In the genomic region with DNA sequence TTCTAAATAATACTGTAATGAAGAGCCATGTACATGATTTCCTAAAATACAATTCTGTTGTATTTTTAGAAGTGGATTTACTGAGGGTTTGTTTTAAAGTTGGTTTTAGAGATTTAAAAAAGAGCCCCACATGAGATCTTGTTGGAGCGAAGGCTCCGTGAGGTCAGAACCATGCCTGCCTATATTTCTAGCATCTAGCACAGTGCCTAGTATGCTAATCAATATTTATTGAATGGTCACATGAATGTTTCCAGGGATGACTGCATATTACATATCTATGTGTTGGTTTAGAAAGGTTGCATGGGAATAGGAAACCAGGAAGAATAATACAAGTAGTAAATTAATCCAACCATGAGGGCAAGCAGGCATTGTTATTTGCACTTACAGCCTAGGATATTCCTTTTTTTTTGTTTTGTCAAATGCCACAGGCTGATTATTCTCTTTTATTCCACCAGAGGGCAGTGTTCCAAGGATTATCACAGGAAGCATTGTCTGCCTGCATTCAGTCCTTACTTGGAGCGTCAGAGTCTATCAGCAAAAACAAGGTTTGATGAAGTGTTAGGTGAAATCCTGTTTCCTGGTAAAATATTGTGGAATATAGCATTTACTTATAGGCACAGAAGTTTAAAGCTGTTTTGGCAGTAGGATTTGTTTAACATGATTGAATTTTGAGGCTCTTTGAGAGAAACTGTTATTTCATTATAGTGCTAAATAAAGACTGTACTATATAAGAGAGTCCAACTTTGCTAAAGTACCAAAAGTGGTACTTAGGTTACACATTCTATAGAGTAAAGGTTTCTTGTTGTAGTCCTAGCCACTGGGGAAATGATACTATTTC, we compare ENCODE assay signal across 8 cellular contexts. TPM values are rescaled to one million over a fixed set of nuclear protein-coding genes. Genes with fewer than 3 reads are reported as not detected.
A peak's percentile ranks its signal among the peaks of the same experiment; 100 is the strongest.
DNase-seq lines count a peak whose midpoint lies in the region; ATAC-seq, FAIRE-seq and TF ChIP-seq lines count a peak whose summit lies in the region.

No MANE protein-coding gene starts in this region.

- peak; percentile 68 to 82; a peak in 5 of 6 replicates for ATAC-seq in A549
- ATAC-seq in left lobe of liver = peak; percentile 91
- ATAC-seq in GM21619 (IDR thresholded peaks at IDR 0.05; ENCODE audit: unreplicated experiment) = no peak

- TF ChIP-seq RAD21 in A549 (conservative IDR thresholded peaks at IDR 0.05 in 1 of 2, IDR thresholded peaks at IDR 0.05 in 1 of 2) = peak; percentile 50 to 51; a peak in 4 of 5 replicates

- TF ChIP-seq POLR2A in A549 (IDR thresholded peaks at IDR 0.05; ENCODE audit: low read length) = no peak

- peaks cover 57 to 79% (median 58%) of the 10 kb centered on the region in 3 donors for H3K36me3 ChIP-seq in tibial artery

- intact Hi-C loops in tibial artery (cut with DNase I; ENCODE audit: low total_unique reads) = no loop called here

- 77% methylated on average over 3 of the region's 3 CpGs for WGBS in A549 (ENCODE audit: missing lambda C conversion rate)

- no peaks in the 10 kb centered on the region for H3K27me3 ChIP-seq in tibial artery

- DNase-seq in A549 (ENCODE audit: low read depth in 1 of 2, low spot score in 1 of 2) = peak; percentile 30 to 64
- peak; percentile 84 for DNase-seq in ELR (ENCODE audit: low read depth)
- DNase-seq in M059J (ENCODE audit: low read depth) = peak; percentile 75
- peak; percentile 52 for DNase-seq in RPMI8226
- DNase-seq in cerebellum (ENCODE audit: low spot score) = peak; percentile 49
- no peak for DNase-seq in left lobe of liver (ENCODE audit: low spot score)
- DNase-seq in tibial artery = no peak

- H3K27ac ChIP-seq in A549 (no peak overlapping the region), tibial artery (no peak overlapping the region)

- H3K4me1 ChIP-seq in A549 (no peaks in the 10 kb centered on the region), tibial artery (no peaks in the 10 kb centered on the region)

- CTCF ChIA-PET in A549 (lab: Yijun Ruan, JAX) = interaction anchor here (0.6 to 1.0 kb wide), 8 partner anchors 8 to 498 kb away, joined by 3 to 6 read pairs (median 4); no protein-coding TSS in a partner anchor

- no peak overlapping the region for H3K4me2 ChIP-seq in A549

- H3K4me3 ChIP-seq in A549 (no peak overlapping the region), tibial artery (no peak overlapping the region)

- TF ChIP-seq EP300 in A549 (IDR thresholded peaks at IDR 0.05) = no peak

- no peaks in the 10 kb centered on the region for H3K9me3 ChIP-seq in A549
- no peaks in the 10 kb centered on the region for H3K9me3 ChIP-seq in tibial artery

- TF ChIP-seq CTCF in A549 (IDR thresholded peaks at IDR 0.05) (peak; percentile 59), tibial artery (IDR thresholded peaks at IDR 0.05) (peak; percentile 77 to 92)

- POLR2A ChIA-PET in A549 (lab: Yijun Ruan, JAX) = no interaction called here

- FAIRE-seq in A549 (lab: Jason Lieb, UNC) = peak; percentile 74

TF ChIP-seq in A549, 52 proteins besides CTCF, POLR2A, EP300 and RAD21:
- TF ChIP-seq ZNF302 (CRISPR knock-in tag; IDR thresholded peaks at IDR 0.05) (no peak), CBX8 (IDR thresholded peaks at IDR 0.05) (no peak), SMC3 (IDR thresholded peaks at IDR 0.05) (peak; percentile 49)
TF ChIP-seq in A549: peak in this region for 1.

RNA-seq across cellular contexts. Expression of a gene that starts 46.8 kb away (rescaled TPM):
- 20.0 and 23.3 TPM in 2 replicates for polyA plus RNA-seq in A549 (2011; rRNA removed)
- 12.9 and 13.6 TPM in 2 replicates for polyA plus RNA-seq in A549 (2012; cell fraction: cytosol; rRNA removed)
- polyA plus RNA-seq in A549 (2012; cell fraction: nucleus; rRNA removed) = 17.9 and 18.4 TPM in 2 replicates
- polyA plus RNA-seq in A549 (2017; fragmentation: RNase III; extraction: RNeasy Plus Mini Kit Qiagen cat#74134 plus additional on column Dnase treatment) = 8.2 to 9.1 TPM (median 9.0 TPM) in 3 replicates
- polyA minus RNA-seq in A549 (2011; rRNA and poly(A)+ RNA removed) = 10.6 and 10.7 TPM in 2 replicates
- 9.6 and 16.3 TPM in 2 replicates for total RNA-seq in M059J (2014; rRNA removed; shearing (Covaris generic))
- 48.5 TPM for total RNA-seq in cerebellum
- total RNA-seq in left lobe of liver = 28.3 TPM

Comparison
In these comparisons a context has a peak if more than half of its experiments do, and no peak if none do; other contexts are left out.
1. DNase-seq: peak in A549 (2 of 2), ELR (single experiment), M059J (single experiment), RPMI8226 (single experiment) and cerebellum (single experiment); none in left lobe of liver (single experiment) and tibial artery (0 of 2).